Comparison of ENCODE assay signal across 26 cellular contexts in genomic region chr1:236332092-236332758, GRCh38.
"Had no signal": no experiment of that assay in that cellular context is flagged by ENCODE, and none has a peak within 500 bp of the region (broad histone marks: within the 10 kb centered on the region; RNA-seq: fewer than 3 reads in every experiment).

No MANE protein-coding gene starts in this region.

- H3K27me3 ChIP-seq: gastroesophageal sphincter, heart left ventricle, neural progenitor cell, sigmoid colon had no signal

- FAIRE-seq: bronchial epithelial cell, islet of Langerhans had no signal

- H3K36me3 ChIP-seq: gastroesophageal sphincter, heart left ventricle, lower lobe of right lung, neural progenitor cell, sigmoid colon, thoracic aorta had no signal

- H3K4me3 ChIP-seq: coronary artery, gastroesophageal sphincter, heart left ventricle, lower lobe of right lung, neural progenitor cell, sigmoid colon, smooth muscle cell, thoracic aorta had no signal

- H3K9me3 ChIP-seq: gastroesophageal sphincter, heart left ventricle, lower lobe of right lung, sigmoid colon, thoracic aorta had no signal

- H3K4me1 ChIP-seq: gastroesophageal sphincter, heart left ventricle, lower lobe of right lung, neural progenitor cell, sigmoid colon had no signal

- ATAC-seq: activated T-cell treated with anti-CD3 and anti-CD28 coated beads, Interleukin-2, amount 50 U/mL, for 72 hours; gastroesophageal sphincter; heart left ventricle; naive thymus-derived CD8-positive, alpha-beta T cell; stimulated activated naive B cell treated with anti-CD40 and anti-IgM and Interleukin-4, amounts not matched to agents 10 μg/mL and 1 μg/mL and 100 μg/mL, for 72 hours had no signal

- DNase-seq: activated CD4-positive, alpha-beta T cell treated with anti-CD3 and anti-CD28 coated beads for 4 hours; activated CD4-positive, alpha-beta T cell treated with anti-CD3 and anti-CD28 coated beads, Interleukin-2, amount 50 U/mL, for 48 hours; activated CD4-positive, CD25-positive, alpha-beta regulatory T cell; activated CD8-positive, alpha-beta memory T cell treated with anti-CD3 and anti-CD28 coated beads, Interleukin-2, amount 50 U/mL, for 48 hours; activated effector memory CD4-positive, alpha-beta T cell treated with Interleukin-2 at 50 U/mL for 16 hours; activated naive CD4-positive, alpha-beta T cell treated with anti-CD3 and anti-CD28 coated beads for 36 hours; activated naive CD8-positive, alpha-beta T cell treated with anti-CD3 and anti-CD28 coated beads, Interleukin-2, amount 10 ng/mL, durations not matched to agents 7 days and 5 days; activated T-cell treated with anti-CD3 and anti-CD28 coated beads, Interleukin-2, amount 50 U/mL, for 72 hours; amniotic stem cell; heart left ventricle; lower lobe of right lung; naive thymus-derived CD8-positive, alpha-beta T cell; sigmoid colon; stimulated activated CD4-positive, alpha-beta T cell treated with anti-CD3 and anti-CD28 coated beads, Interleukin-15, amount 100 ng/mL, for 24 hours; stimulated activated CD8-positive, alpha-beta memory T cell treated with anti-CD3 and anti-CD28 coated beads, Interleukin-4, amount 100 ng/mL, for 48 hours; stimulated activated naive B cell treated with anti-CD40 and anti-IgM and Interleukin-4, amounts not matched to agents 10 μg/mL and 1 μg/mL and 100 μg/mL, for 72 hours; T-helper 1 cell; T-helper 9 cell had no signal

- H3K27ac ChIP-seq: coronary artery, epithelial cell of prostate, gastroesophageal sphincter, heart left ventricle, lower lobe of right lung, neural progenitor cell, sigmoid colon, thoracic aorta had no signal
